ENCODE assay signal across 29 cellular contexts in genomic region chr2:151991010-151991409, GRCh38.
DNase-seq lines count a peak whose midpoint lies in the region; ATAC-seq, FAIRE-seq and TF ChIP-seq lines count a peak whose summit lies in the region.
"Had no signal": no experiment of that assay in that cellular context is flagged by ENCODE, and none has a peak within 500 bp of the region (broad histone marks: within the 10 kb centered on the region; RNA-seq: fewer than 3 reads in every experiment).

No MANE protein-coding gene starts in this region.

- no peak for TF ChIP-seq CTCF in HepG2 (CRISPR knock-in tag; IDR thresholded peaks at IDR 0.05)
- TF ChIP-seq CTCF in right lobe of liver (IDR thresholded peaks at IDR 0.05): no peak

- TF ChIP-seq POLR2A in HepG2 (IDR thresholded peaks at IDR 0.05; ENCODE audit: insufficient read depth in 1 of 2, low read depth in 2 of 2, low read length in 2 of 2) (no peak), right lobe of liver (IDR thresholded peaks at IDR 0.05) (no peak)

- 79% methylated on average over 1 of the region's 1 CpG for WGBS in HepG2 (ENCODE audit: low lambda C conversion rate)
- 38% methylated on average over 1 of the region's 1 CpG for WGBS in right lobe of liver (ENCODE audit: insufficient coverage, low coverage, low lambda C conversion rate, missing lambda C conversion rate)

- FAIRE-seq in HepG2 (lab: Jason Lieb, UNC): no peak
- FAIRE-seq: A204.1, A549, D721Med had no signal

- no peaks in the 10 kb centered on the region for H3K36me3 ChIP-seq in HepG2 (replicated peaks in 1 of 2; ENCODE audit: control insufficient read depth in 1 of 2, insufficient read depth in 2 of 2, low read length in 2 of 2)
- no peaks in the 10 kb centered on the region for H3K36me3 ChIP-seq in right lobe of liver
- H3K36me3 ChIP-seq: BE2C; BLaER1; BLaER1 treated with 17β-estradiol and CSF1 and Interleukin-3, amounts not matched to agents 10 nM and 100 nM had no signal

- ATAC-seq in HepG2 (no peak), right lobe of liver (no peak)
- ATAC-seq: A549; CD8-positive, alpha-beta T cell had no signal

- BruUV-seq in HepG2 (replicated peaks; lab: Mats Ljungman, UMichigan): no TSS peak

- CTCF ChIA-PET in HepG2 (lab: Yijun Ruan, JAX; ENCODE audit: low intra/inter-chr PET ratio, low total read pairs): no interaction called here

- TF ChIP-seq RAD21 in HepG2 (CRISPR knock-in tag; IDR thresholded peaks at IDR 0.05): no peak

- H3K27me3 ChIP-seq in HepG2 (ENCODE audit: control insufficient read depth in 1 of 2, insufficient read depth in 2 of 2, low read length in 2 of 2) (no peaks in the 10 kb centered on the region), right lobe of liver (no peaks in the 10 kb centered on the region)
- H3K27me3 ChIP-seq: BE2C; BLaER1; BLaER1 treated with 17β-estradiol and CSF1 and Interleukin-3, amounts not matched to agents 10 nM and 100 nM had no signal

- intact Hi-C loops in HepG2 (cut with micrococcal nuclease; ENCODE audit: unreplicated experiment) (no loop called here), right lobe of liver (cut with DNase I) (no loop called here)

- in situ Hi-C loops in HepG2 (cut with HindIII; ENCODE audit: extremely low pct_ligation_motif_present, low pct_unique_long_range_greater_than_20kb): no loop called here

- H3K9me3 ChIP-seq in HepG2 (ENCODE audit: low read length) (no peaks in the 10 kb centered on the region), right lobe of liver (no peaks in the 10 kb centered on the region)
- H3K9me3 ChIP-seq: A549; BE2C; BLaER1; BLaER1 treated with 17β-estradiol and CSF1 and Interleukin-3, amounts not matched to agents 10 nM and 100 nM; Caco-2 had no signal

- no peaks in the 10 kb centered on the region for H4K20me1 ChIP-seq in HepG2 (ENCODE audit: insufficient read depth, low read length)
- H4K20me1 ChIP-seq: BLaER1; BLaER1 treated with 17β-estradiol and CSF1 and Interleukin-3, amounts not matched to agents 10 nM and 100 nM had no signal

- TF ChIP-seq EP300 in HepG2 (IDR thresholded peaks at IDR 0.05; ENCODE audit: low read depth in 2 of 2, low read length in 2 of 2) (no peak), HepG2 (CRISPR knock-in tag; IDR thresholded peaks at IDR 0.05; ENCODE audit: borderline replicate concordance) (no peak)

- H3K4me3 ChIP-seq in HepG2 (replicated peaks in 1 of 3; ENCODE audit: insufficient read depth in 1 of 3, low read depth in 2 of 3, low read length in 3 of 3) (no peak overlapping the region), right lobe of liver (no peak overlapping the region)
- H3K4me3 ChIP-seq: A549; BLaER1; BLaER1 treated with 17β-estradiol and CSF1 and Interleukin-3, amounts not matched to agents 10 nM and 100 nM had no signal

- H3K4me1 ChIP-seq in HepG2 (ENCODE audit: insufficient read depth, low read length) (peaks cover 74% of the 10 kb centered on the region), right lobe of liver (peaks cover 0 to 10% (median under 1%) of the 10 kb centered on the region in 4 donors)
- H3K4me1 ChIP-seq: BE2C; BLaER1; BLaER1 treated with 17β-estradiol and CSF1 and Interleukin-3, amounts not matched to agents 10 nM and 100 nM had no signal

- H3K4me2 ChIP-seq in HepG2 (ENCODE audit: low read depth, low read length): no peak overlapping the region
- H3K4me2 ChIP-seq: A549; BLaER1; BLaER1 treated with 17β-estradiol and CSF1 and Interleukin-3, amounts not matched to agents 10 nM and 100 nM had no signal

- H2AFZ ChIP-seq in HepG2 (ENCODE audit: low read length): no peak overlapping the region

- DNase-seq in HepG2 (ENCODE audit: low spot score) (no peak), right lobe of liver (no peak)
- DNase-seq: 8988T; ACHN; AML-193; BE2C; C1 segment of cervical spinal cord; Caco-2; Calu3; CD4-positive, alpha-beta memory T cell; CD4-positive, alpha-beta T cell; CD4-positive, CD25-positive, alpha-beta regulatory T cell; CD8-positive, alpha-beta memory T cell; CD8-positive, alpha-beta T cell; COR-L47; DMS 273 treated with DMSO at 0.1 percent for 48 hours; DMS153; DMS53; DMS79; DMS79 treated with DMSO at 0.1 percent for 48 hours; DND-41; EL had no signal

- H3K9ac ChIP-seq in HepG2 (ENCODE audit: insufficient read depth, low read depth, low read length): no peak overlapping the region
- H3K9ac ChIP-seq: BLaER1; BLaER1 treated with 17β-estradiol and CSF1 and Interleukin-3, amounts not matched to agents 10 nM and 100 nM had no signal

- H3K79me2 ChIP-seq in HepG2 (ENCODE audit: insufficient read depth, low read length): no peaks in the 10 kb centered on the region

- POLR2A ChIA-PET in HepG2 (lab: Yijun Ruan, JAX): interaction anchor here (1.0 kb wide), 1 partner anchor 163 kb away, joined by 4 read pairs; the partner anchor contains the start of gene ARL5A

- peak overlapping the region; percentile 3 for H3K27ac ChIP-seq in HepG2 (ENCODE audit: extremely low read length, insufficient read depth, low read length)
- H3K27ac ChIP-seq in right lobe of liver: no peak overlapping the region
- H3K27ac ChIP-seq: 22Rv1; A549; BLaER1; BLaER1 treated with 17β-estradiol and CSF1 and Interleukin-3, amounts not matched to agents 10 nM and 100 nM; C4-2B had no signal

TF ChIP-seq in HepG2, 621 proteins besides CTCF, POLR2A, EP300 and RAD21:
- TF ChIP-seq ZNF30 (CRISPR knock-in tag; IDR thresholded peaks at IDR 0.05) (no peak), HNF4A (CRISPR knock-in tag; IDR thresholded peaks at IDR 0.05) (peak; percentile 53), ZKSCAN5 (CRISPR knock-in tag; IDR thresholded peaks at IDR 0.05) (peak; percentile 97)
TF ChIP-seq in HepG2: peak in this region for 2.
